In the genomic region with DNA sequence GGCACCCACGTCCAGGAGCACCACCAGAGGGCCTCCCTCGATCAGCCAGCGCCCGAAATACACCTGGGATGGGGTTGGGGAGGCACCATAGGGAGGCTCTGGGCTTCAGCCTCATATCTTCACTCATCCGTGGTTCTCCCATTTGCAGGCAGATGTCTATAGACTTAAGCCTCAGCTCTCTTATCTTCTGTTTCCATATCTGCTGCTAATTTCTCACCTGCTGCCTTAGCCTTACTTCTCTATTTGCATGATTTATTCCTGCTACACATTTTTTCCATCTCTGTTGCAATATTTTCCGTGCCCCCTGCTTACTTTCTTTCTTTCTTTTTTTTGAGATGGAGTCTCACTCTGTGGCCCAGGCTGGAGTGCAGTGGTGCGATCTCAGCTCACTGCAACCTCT, we compare ENCODE assay signal across 25 cellular contexts. TPM values are rescaled to one million over a fixed set of nuclear protein-coding genes. Genes with fewer than 3 reads are reported as not detected.
A peak's percentile ranks its signal among the peaks of the same experiment; 100 is the strongest.
DNase-seq lines count a peak whose midpoint lies in the region; ATAC-seq and TF ChIP-seq lines count a peak whose summit lies in the region.
"Had no signal": no experiment of that assay in that cellular context is flagged by ENCODE, and none has a peak within 500 bp of the region (broad histone marks: within the 10 kb centered on the region; RNA-seq: fewer than 3 reads in every experiment).

No MANE protein-coding gene starts in this region.

- peak overlapping the region in 1 of 2 donors; percentile 1 for H3K4me3 Mint-ChIP-seq in stimulated activated naive CD8-positive, alpha-beta T cell treated with anti-CD3 and anti-CD28 coated beads, Interleukin-15, amount 100 ng/mL, for 72 hours
- no peak overlapping the region for H3K4me3 Mint-ChIP-seq in activated CD8-positive, alpha-beta T cell treated with anti-CD3 and anti-CD28 coated beads, Interleukin-2, amount 10 ng/mL, durations not matched to agents 7 days and 5 days

- POLR2A ChIA-PET in activated CD8-positive, alpha-beta T cell treated with anti-CD3 and anti-CD28 coated beads, Interleukin-2, amount 10 ng/mL, durations not matched to agents 7 days and 5 days (lab: Charles Lee): interaction anchor here (0.7 kb wide), 1 partner anchor 115 kb away, joined by 3 read pairs; a partner anchor contains a TSS

- CTCF ChIA-PET in activated CD8-positive, alpha-beta T cell treated with anti-CD3 and anti-CD28 coated beads, Interleukin-2, amount 10 ng/mL, durations not matched to agents 7 days and 5 days (lab: Charles Lee): interaction anchor here (1.8 to 1.9 kb wide), 2 partner anchors 12 to 17 kb away, joined by 11 to 13 read pairs; no protein-coding TSS in a partner anchor

- H3K27me3 ChIP-seq in foreskin keratinocyte: no peaks in the 10 kb centered on the region
- H3K27me3 ChIP-seq: body of pancreas, vagina had no signal

- H3K27ac Mint-ChIP-seq in stimulated activated naive CD8-positive, alpha-beta T cell treated with anti-CD3 and anti-CD28 coated beads, Interleukin-15, amount 100 ng/mL, for 72 hours: no peak overlapping the region
- peak overlapping the region; percentile 6 for H3K27ac Mint-ChIP-seq in activated CD8-positive, alpha-beta T cell treated with anti-CD3 and anti-CD28 coated beads, Interleukin-2, amount 10 ng/mL, durations not matched to agents 7 days and 5 days
- H3K27ac Mint-ChIP-seq: progenitor cell of endocrine pancreas had no signal

- no peaks in the 10 kb centered on the region for H3K27me3 Mint-ChIP-seq in stimulated activated naive CD8-positive, alpha-beta T cell treated with anti-CD3 and anti-CD28 coated beads, Interleukin-15, amount 100 ng/mL, for 72 hours
- no peaks in the 10 kb centered on the region for H3K27me3 Mint-ChIP-seq in activated CD8-positive, alpha-beta T cell treated with anti-CD3 and anti-CD28 coated beads, Interleukin-2, amount 10 ng/mL, durations not matched to agents 7 days and 5 days (ENCODE audit: low read depth)
- H3K27me3 Mint-ChIP-seq: progenitor cell of endocrine pancreas had no signal

- no peaks in the 10 kb centered on the region for H3K4me1 ChIP-seq in foreskin keratinocyte

- no peak overlapping the region for H3K27ac ChIP-seq in foreskin keratinocyte
- H3K27ac ChIP-seq: body of pancreas, C4-2B, epithelial cell of prostate, GM23248, thoracic aorta, vagina had no signal

- no peak for DNase-seq in stimulated activated naive CD8-positive, alpha-beta T cell treated with anti-CD3 and anti-CD28 coated beads, Interleukin-15, Interleukin-2, amounts not matched to agents 100 U/mL and 50 U/mL, for 24 hours
- DNase-seq in stimulated activated naive CD8-positive, alpha-beta T cell treated with anti-CD3 and anti-CD28 coated beads, Interleukin-15, amount 100 ng/mL, for 72 hours: no peak
- DNase-seq in activated CD8-positive, alpha-beta T cell treated with anti-CD3 and anti-CD28 coated beads, Interleukin-2, amount 10 ng/mL, durations not matched to agents 7 days and 5 days: no peak
- DNase-seq in foreskin keratinocyte (no peak), LoVo (ENCODE audit: low spot score) (no peak), GM03348 (ENCODE audit: low spot score) (no peak)
- DNase-seq: activated CD4-positive, CD25-positive, alpha-beta regulatory T cell; body of pancreas; DMS79 treated with DMSO at 0.1 percent for 48 hours; GM23248; head of caudate nucleus; Karpas-422; mammary epithelial cell; NCI-H1105; NCI-H2029; NCI-H226; NCI-H748 treated with DMSO at 0.1 percent for 48 hours had no signal

- ATAC-seq in stimulated activated naive CD8-positive, alpha-beta T cell treated with anti-CD3 and anti-CD28 coated beads, Interleukin-15, Interleukin-2, amounts not matched to agents 100 U/mL and 50 U/mL, for 24 hours: peak; percentile 67
- no peak for ATAC-seq in stimulated activated naive CD8-positive, alpha-beta T cell treated with anti-CD3 and anti-CD28 coated beads, Interleukin-15, amount 100 ng/mL, for 72 hours
- no peak for ATAC-seq in activated CD8-positive, alpha-beta T cell treated with anti-CD3 and anti-CD28 coated beads, Interleukin-2, amount 10 ng/mL, durations not matched to agents 7 days and 5 days
- no peak for ATAC-seq in foreskin keratinocyte
- ATAC-seq in HG02840 (IDR thresholded peaks at IDR 0.05; ENCODE audit: low FRiP score, unreplicated experiment): no peak
- ATAC-seq: body of pancreas, SK-N-SH treated with all-trans-retinoic acid at 6 μM for 48 hours had no signal

- H3K36me3 Mint-ChIP-seq in activated CD8-positive, alpha-beta T cell treated with anti-CD3 and anti-CD28 coated beads, Interleukin-2, amount 10 ng/mL, durations not matched to agents 7 days and 5 days (ENCODE audit: low read depth): peaks cover 37% of the 10 kb centered on the region

- peaks cover 46% of the 10 kb centered on the region for H3K4me1 Mint-ChIP-seq in stimulated activated naive CD8-positive, alpha-beta T cell treated with anti-CD3 and anti-CD28 coated beads, Interleukin-15, amount 100 ng/mL, for 72 hours
- H3K4me1 Mint-ChIP-seq in activated CD8-positive, alpha-beta T cell treated with anti-CD3 and anti-CD28 coated beads, Interleukin-2, amount 10 ng/mL, durations not matched to agents 7 days and 5 days (ENCODE audit: low read depth): peaks cover 25% of the 10 kb centered on the region

- H3K9me3 Mint-ChIP-seq in stimulated activated naive CD8-positive, alpha-beta T cell treated with anti-CD3 and anti-CD28 coated beads, Interleukin-15, amount 100 ng/mL, for 72 hours: no peaks in the 10 kb centered on the region
- no peaks in the 10 kb centered on the region for H3K9me3 Mint-ChIP-seq in activated CD8-positive, alpha-beta T cell treated with anti-CD3 and anti-CD28 coated beads, Interleukin-2, amount 10 ng/mL, durations not matched to agents 7 days and 5 days (ENCODE audit: insufficient read depth)

- peak; percentile 8 for TF ChIP-seq CTCF in foreskin keratinocyte (conservative IDR thresholded peaks at IDR 0.05)

RNA-seq across cellular contexts. Expression of a gene that starts 5.8 kb away (rescaled TPM):
- 10 to 100 TPM; 54.7 to 57.9 TPM for total RNA-seq in activated CD8-positive, alpha-beta T cell treated with anti-CD3 and anti-CD28 coated beads, Interleukin-2, amount 10 ng/mL, durations not matched to agents 7 days and 5 days
- total RNA-seq in foreskin keratinocyte: 42.4 and 42.7 TPM in 2 replicates
- 32.2 and 35.9 TPM in 2 replicates for polyA plus RNA-seq in foreskin keratinocyte

RNA-seq across cellular contexts. Expression of a gene that starts 6.4 kb away (rescaled TPM):
- total RNA-seq in activated CD8-positive, alpha-beta T cell treated with anti-CD3 and anti-CD28 coated beads, Interleukin-2, amount 10 ng/mL, durations not matched to agents 7 days and 5 days: 100 to 1,000 TPM; 105 to 106 TPM
- total RNA-seq in foreskin keratinocyte: 159 and 189 TPM in 2 replicates
- polyA plus RNA-seq in foreskin keratinocyte: 168 and 188 TPM in 2 replicates

RNA-seq across cellular contexts. Expression of a gene that starts 22.2 kb away (rescaled TPM):
- 1,000 to 10,000 TPM in 1 of 2 experiments, 100 to 1,000 TPM in 1; 971 to 1,027 TPM for total RNA-seq in activated CD8-positive, alpha-beta T cell treated with anti-CD3 and anti-CD28 coated beads, Interleukin-2, amount 10 ng/mL, durations not matched to agents 7 days and 5 days
- 1,121 and 1,400 TPM in 2 replicates for total RNA-seq in foreskin keratinocyte
- 1,652 and 2,111 TPM in 2 replicates for polyA plus RNA-seq in foreskin keratinocyte

RNA-seq across cellular contexts. Expression of a gene that starts 29.6 kb away (rescaled TPM):
- total RNA-seq in activated CD8-positive, alpha-beta T cell treated with anti-CD3 and anti-CD28 coated beads, Interleukin-2, amount 10 ng/mL, durations not matched to agents 7 days and 5 days: not detected
- total RNA-seq in foreskin keratinocyte: 0.35 and 0.44 TPM in 2 replicates
- polyA plus RNA-seq in foreskin keratinocyte: 0.65 and 0.81 TPM in 2 replicates
- total RNA-seq: GM23248; progenitor cell of endocrine pancreas; T-helper 2 cell treated with Interferon-gamma antibody and Interleukin-4, amounts not matched to agents 100 ng/mL and 5 ng/mL, for 36 hours; thoracic aorta; vagina had no signal
- polyA plus RNA-seq: mammary epithelial cell had no signal

RNA-seq across cellular contexts. Expression of a gene that starts 32.6 kb away (rescaled TPM):
- 100 to 1,000 TPM; 336 to 350 TPM for total RNA-seq in activated CD8-positive, alpha-beta T cell treated with anti-CD3 and anti-CD28 coated beads, Interleukin-2, amount 10 ng/mL, durations not matched to agents 7 days and 5 days
- total RNA-seq in foreskin keratinocyte: 120 and 128 TPM in 2 replicates
- 304 and 312 TPM in 2 replicates for polyA plus RNA-seq in foreskin keratinocyte
